In genomic region chr19:35870798-35871197, GRCh38 we compare ENCODE assay signal across 28 cellular contexts. TPM values are rescaled to one million over a fixed set of nuclear protein-coding genes. Genes with fewer than 3 reads are reported as not detected.
A peak's percentile ranks its signal among the peaks of the same experiment; 100 is the strongest.
DNase-seq lines count a peak whose midpoint lies in the region; ATAC-seq and TF ChIP-seq lines count a peak whose summit lies in the region.
"Had no signal": no experiment of that assay in that cellular context is flagged by ENCODE, and none has a peak within 500 bp of the region (broad histone marks: within the 10 kb centered on the region; RNA-seq: fewer than 3 reads in every experiment).

No MANE protein-coding gene starts in this region.

- intact Hi-C loops in OCI-LY7 (cut with micrococcal nuclease; ENCODE audit: unreplicated experiment) = no loop called here

- H3K9ac ChIP-seq in DND-41 (ENCODE audit: low read depth, low read length) = no peak overlapping the region
- H3K9ac ChIP-seq in iPS-20b (ENCODE audit: low read depth, low read length) = no peak overlapping the region

- 84 to 88% methylated on average over 12 of the region's 12 CpGs for WGBS in ectodermal cell, 2 experiments

- H3K4me2 ChIP-seq in DND-41 (ENCODE audit: insufficient read depth, low read length) (no peak overlapping the region), OCI-LY7 (ENCODE audit: low read length) (no peak overlapping the region)

- H3K27ac ChIP-seq in DND-41 (ENCODE audit: low read length) (no peak overlapping the region), HEK293 (ENCODE audit: extremely low read depth, low read depth, low read length) (no peak overlapping the region), ectodermal cell (ENCODE audit: insufficient read depth, low read depth, low read length, poor library complexity, severe bottlenecking) (peak overlapping the region; percentile 26), iPS-20b (ENCODE audit: low read length) (no peak overlapping the region), OCI-LY7 (ENCODE audit: low read depth, low read length, poor library complexity, severe bottlenecking) (no peak overlapping the region)

- peak; percentile 19 for TF ChIP-seq CTCF in DND-41 (IDR thresholded peaks at IDR 0.05; ENCODE audit: borderline replicate concordance, extremely low read depth, low read length, poor library complexity, severe bottlenecking)
- TF ChIP-seq CTCF in HEK293 (tag by site-specific recombination; IDR thresholded peaks at IDR 0.05) = no peak; the same call in 1 of the 2 replicates
- no peak for TF ChIP-seq CTCF in OCI-LY7 (conservative IDR thresholded peaks at IDR 0.05; ENCODE audit: low read length)

- no peak for ATAC-seq in DND-41 (ENCODE audit: insufficient read depth, low read depth)
- no peak for ATAC-seq in left lobe of liver
- ATAC-seq in GM18909 (IDR thresholded peaks at IDR 0.05; ENCODE audit: poor library complexity, unreplicated experiment) = no peak
- ATAC-seq: CD8-positive, alpha-beta T cell had no signal

- H3K79me2 ChIP-seq in DND-41 (ENCODE audit: insufficient read depth, low read length) = no peaks in the 10 kb centered on the region
- no peaks in the 10 kb centered on the region for H3K79me2 ChIP-seq in OCI-LY7 (ENCODE audit: insufficient read depth, low read depth, low read length)

- POLR2A ChIA-PET in HEK293 (lab: Yijun Ruan, JAX) = interaction anchor here (0.6 to 2.8 kb wide), 8 partner anchors 8 to 607 kb away, joined by 4 to 25 read pairs (median 8); partner anchors contain the start of genes LIN37, NFKBID, POLR2I and TBCB
- POLR2A ChIA-PET in OCI-LY7 (lab: Charles Lee) = no interaction called here

- CTCF ChIA-PET in HEK293 (lab: Yijun Ruan, JAX) (interaction anchor here (0.5 to 3.2 kb wide), 6 partner anchors 9 to 267 kb away, joined by 3 to 12 read pairs (median 4); no protein-coding TSS in a partner anchor), OCI-LY7 (lab: Charles Lee; ENCODE audit: unreplicated experiment) (no interaction called here)

- no peak overlapping the region for H3K4me3 ChIP-seq in DND-41 (ENCODE audit: low read depth in 1 of 2, low read length in 2 of 2)
- H3K4me3 ChIP-seq in HEK293 (ENCODE audit: low read depth, low read length) = no peak overlapping the region
- H3K4me3 ChIP-seq in ectodermal cell (ENCODE audit: insufficient read depth, low read depth, low read length) = no peak overlapping the region
- peak overlapping the region; percentile 75; the same call in 1 of the 2 replicates for H3K4me3 ChIP-seq in iPS-20b (ENCODE audit: low read length)
- no peak overlapping the region for H3K4me3 ChIP-seq in OCI-LY7 (ENCODE audit: low read depth, low read length, poor library complexity, severe bottlenecking)

- no TSS peak for BruUV-seq in OCI-LY7 (replicated peaks; lab: Mats Ljungman, UMichigan)

- H3K4me1 ChIP-seq in DND-41 (ENCODE audit: insufficient read depth, low read length) = peaks cover 13% of the 10 kb centered on the region
- H3K4me1 ChIP-seq in HEK293 (ENCODE audit: control insufficient read depth, insufficient read depth, low read length) = peaks cover 16% of the 10 kb centered on the region
- H3K4me1 ChIP-seq in ectodermal cell (ENCODE audit: control insufficient read depth, insufficient read depth, low read length) = peaks cover 16% of the 10 kb centered on the region
- H3K4me1 ChIP-seq in iPS-20b (ENCODE audit: insufficient read depth, low read length) = no peaks in the 10 kb centered on the region; the same call in 1 of the 2 replicates
- H3K4me1 ChIP-seq in OCI-LY7 (ENCODE audit: insufficient read depth, low read length, poor library complexity, severe bottlenecking) = peaks cover 17% of the 10 kb centered on the region

- peaks cover 14% of the 10 kb centered on the region for H3K27me3 ChIP-seq in DND-41 (ENCODE audit: insufficient read depth, low read length, poor library complexity)
- H3K27me3 ChIP-seq in ectodermal cell (ENCODE audit: control insufficient read depth, insufficient read depth, low read length, poor library complexity, severe bottlenecking) = no peaks in the 10 kb centered on the region
- H3K27me3 ChIP-seq in iPS-20b (ENCODE audit: insufficient read depth, low read length) = peaks cover 22% of the 10 kb centered on the region

- H3K36me3 ChIP-seq in DND-41 (ENCODE audit: insufficient read depth, low read length) = no peaks in the 10 kb centered on the region
- H3K36me3 ChIP-seq in HEK293 (ENCODE audit: control insufficient read depth in 2 of 2, insufficient read depth in 1 of 2, low read length in 2 of 2) = peaks cover 0 to 8% of the 10 kb centered on the region in 2 experiments; a peak in 2 of 3 replicates
- peaks cover 7% of the 10 kb centered on the region for H3K36me3 ChIP-seq in ectodermal cell (ENCODE audit: control insufficient read depth, insufficient read depth, low read length)
- H3K36me3 ChIP-seq in iPS-20b (ENCODE audit: insufficient read depth, low read depth, low read length) = no peaks in the 10 kb centered on the region
- no peaks in the 10 kb centered on the region for H3K36me3 ChIP-seq in OCI-LY7 (ENCODE audit: insufficient read depth, low read length)

- DNase-seq in DND-41 (no peak), OCI-LY7 (ENCODE audit: low spot score) (no peak), left lobe of liver (ENCODE audit: low spot score) (no peak), cerebellum (ENCODE audit: low spot score) (no peak)
- DNase-seq: AML-193; C1 segment of cervical spinal cord; CD8-positive, alpha-beta T cell; DMS153; GDM1; HCEC 1CT; Karpas-422; NCI-H1694; NCI-H2081; NCI-H2171; NCI-H345; NCI-H524; NCI-H82; Right ventricle myocardium superior had no signal

- H4K20me1 ChIP-seq in DND-41 (ENCODE audit: insufficient read depth, low read length) (no peaks in the 10 kb centered on the region; the same call in 1 of the 2 replicates), OCI-LY7 (ENCODE audit: insufficient read depth, low read length) (no peaks in the 10 kb centered on the region)

- H3K9me3 ChIP-seq in DND-41 (ENCODE audit: insufficient read depth, low read length, severe bottlenecking) (no peaks in the 10 kb centered on the region), HEK293 (ENCODE audit: control insufficient read depth, insufficient read depth, low read depth, low read length) (no peaks in the 10 kb centered on the region), ectodermal cell (ENCODE audit: control insufficient read depth, low read length) (no peaks in the 10 kb centered on the region), iPS-20b (ENCODE audit: insufficient read depth, low read depth, low read length) (no peaks in the 10 kb centered on the region), OCI-LY7 (ENCODE audit: low read length) (no peaks in the 10 kb centered on the region)

- H3K9me2 ChIP-seq in OCI-LY7 (ENCODE audit: insufficient read depth, low read length) = no peaks in the 10 kb centered on the region

- no peak overlapping the region for H2AFZ ChIP-seq in DND-41 (ENCODE audit: low read depth, low read length)
- H2AFZ ChIP-seq in OCI-LY7 (ENCODE audit: low read length) = no peak overlapping the region

TF ChIP-seq in HEK293, 187 proteins besides CTCF, POLR2A, EP300 and RAD21:
- 0 out of 2 replicates have a peak, but pooled peaks have one; percentile 64 for TF ChIP-seq HOXA7 (CRISPR knock-in tag; IDR thresholded peaks at IDR 0.05; ENCODE audit: borderline replicate concordance)
- TF ChIP-seq PATZ1 (tag by site-specific recombination; IDR thresholded peaks at IDR 0.05) = 0 out of 2 replicates have a peak, but pooled peaks have one; percentile 10
- no peak for TF ChIP-seq HOXD13 (CRISPR knock-in tag; IDR thresholded peaks at IDR 0.05; ENCODE audit: borderline replicate concordance)

RNA-seq across cellular contexts. Expression of gene APLP1, which starts 2.4 kb away (rescaled TPM):
- 259 TPM for polyA plus RNA-seq in ectodermal cell (2013, experiment 1 of 4)
- polyA plus RNA-seq in ectodermal cell (2013, experiment 2 of 4) = 250 TPM
- polyA plus RNA-seq in ectodermal cell (2013, experiment 3 of 4) = 227 TPM
- 275 TPM for polyA plus RNA-seq in ectodermal cell (2013, experiment 4 of 4)
- 0.13 TPM in 1 of 2 replicates, not detected in the other for total RNA-seq in OCI-LY7 (2014; rRNA removed; shearing (Covaris generic))
- 0.70 and 1.2 TPM in 2 replicates for total RNA-seq in OCI-LY7 (2022)
- 0.40 TPM for total RNA-seq in left lobe of liver
- total RNA-seq in cerebellum = 97.6 TPM
- total RNA-seq: CD8-positive, alpha-beta T cell had no signal
- polyA plus RNA-seq: IgD-negative memory B cell had no signal

RNA-seq across cellular contexts. Expression of gene KIRREL2, which starts 14.1 kb away (rescaled TPM):
- polyA plus RNA-seq in ectodermal cell (2013, experiment 1 of 4) = 10.8 TPM
- polyA plus RNA-seq in ectodermal cell (2013, experiment 2 of 4) = 11.1 TPM
- polyA plus RNA-seq in ectodermal cell (2013, experiment 3 of 4) = 10.9 TPM
- 11.4 TPM for polyA plus RNA-seq in ectodermal cell (2013, experiment 4 of 4)
- total RNA-seq in OCI-LY7 (2014; rRNA removed; shearing (Covaris generic)) = 0.95 and 1.4 TPM in 2 replicates
- total RNA-seq in OCI-LY7 (2022) (2.0 and 2.2 TPM in 2 replicates), left lobe of liver (0.20 TPM), cerebellum (5.3 TPM)
- total RNA-seq: MCF 10A, Right ventricle myocardium superior had no signal
- polyA plus RNA-seq: AG04450, IgD-negative memory B cell had no signal

RNA-seq across cellular contexts. Expression of gene NPHS1, which starts 18.5 kb away (rescaled TPM):
- polyA plus RNA-seq in ectodermal cell (2013, experiment 1 of 4) = 0.83 TPM
- 1.2 TPM for polyA plus RNA-seq in ectodermal cell (2013, experiment 2 of 4)
- 1.4 TPM for polyA plus RNA-seq in ectodermal cell (2013, experiment 3 of 4)
- 1.3 TPM for polyA plus RNA-seq in ectodermal cell (2013, experiment 4 of 4)
- not detected in 2 replicates for total RNA-seq in OCI-LY7 (2014; rRNA removed; shearing (Covaris generic))
- total RNA-seq in OCI-LY7 (2022) (not detected in 2 replicates), left lobe of liver (not detected), cerebellum (0.73 TPM)
- total RNA-seq: A172, Daoy, MCF 10A, Right ventricle myocardium superior, SK-MEL-5 had no signal
- polyA plus RNA-seq: AG04450, IgD-negative memory B cell had no signal

RNA-seq across cellular contexts. Expression of gene NFKBID, which starts 29.5 kb away (rescaled TPM):
- polyA plus RNA-seq in ectodermal cell (2013, experiment 1 of 4) = 6.9 TPM
- polyA plus RNA-seq in ectodermal cell (2013, experiment 2 of 4) = 8.1 TPM
- polyA plus RNA-seq in ectodermal cell (2013, experiment 3 of 4) = 5.7 TPM
- polyA plus RNA-seq in ectodermal cell (2013, experiment 4 of 4) = 10.5 TPM
- 48.6 and 57.4 TPM in 2 replicates for total RNA-seq in OCI-LY7 (2014; rRNA removed; shearing (Covaris generic))
- 40.5 and 42.6 TPM in 2 replicates for total RNA-seq in OCI-LY7 (2022)
- 2.3 TPM for total RNA-seq in left lobe of liver
- 3.9 TPM for total RNA-seq in cerebellum

RNA-seq across cellular contexts. Expression of gene HCST, which starts 31.5 kb away (rescaled TPM):
- polyA plus RNA-seq in ectodermal cell (2013, experiment 1 of 4) = not detected
- polyA plus RNA-seq in ectodermal cell (2013, experiment 2 of 4) = not detected
- polyA plus RNA-seq in ectodermal cell (2013, experiment 3 of 4) = not detected
- polyA plus RNA-seq in ectodermal cell (2013, experiment 4 of 4) = not detected
- 8.1 and 15.0 TPM in 2 replicates for total RNA-seq in OCI-LY7 (2014; rRNA removed; shearing (Covaris generic))
- total RNA-seq in OCI-LY7 (2022) (25.2 and 36.0 TPM in 2 replicates), left lobe of liver (1.8 TPM), cerebellum (not detected)
- total RNA-seq: A172, Daoy, MCF 10A, SK-MEL-5 had no signal

Comparison
In these comparisons a context has a peak if more than half of its experiments do, and no peak if none do; other contexts are left out.
1. RNA of gene APLP1, which starts 2.4 kb away (total RNA-seq): 97.6 TPM in cerebellum (single experiment); 0.13 to 1.2 TPM in OCI-LY7 and 0.40 TPM in left lobe of liver (single experiment); every median in the first group is over 10 times any median in the second.